8 cellular contexts compared by ENCODE assay signal in the genomic region with DNA sequence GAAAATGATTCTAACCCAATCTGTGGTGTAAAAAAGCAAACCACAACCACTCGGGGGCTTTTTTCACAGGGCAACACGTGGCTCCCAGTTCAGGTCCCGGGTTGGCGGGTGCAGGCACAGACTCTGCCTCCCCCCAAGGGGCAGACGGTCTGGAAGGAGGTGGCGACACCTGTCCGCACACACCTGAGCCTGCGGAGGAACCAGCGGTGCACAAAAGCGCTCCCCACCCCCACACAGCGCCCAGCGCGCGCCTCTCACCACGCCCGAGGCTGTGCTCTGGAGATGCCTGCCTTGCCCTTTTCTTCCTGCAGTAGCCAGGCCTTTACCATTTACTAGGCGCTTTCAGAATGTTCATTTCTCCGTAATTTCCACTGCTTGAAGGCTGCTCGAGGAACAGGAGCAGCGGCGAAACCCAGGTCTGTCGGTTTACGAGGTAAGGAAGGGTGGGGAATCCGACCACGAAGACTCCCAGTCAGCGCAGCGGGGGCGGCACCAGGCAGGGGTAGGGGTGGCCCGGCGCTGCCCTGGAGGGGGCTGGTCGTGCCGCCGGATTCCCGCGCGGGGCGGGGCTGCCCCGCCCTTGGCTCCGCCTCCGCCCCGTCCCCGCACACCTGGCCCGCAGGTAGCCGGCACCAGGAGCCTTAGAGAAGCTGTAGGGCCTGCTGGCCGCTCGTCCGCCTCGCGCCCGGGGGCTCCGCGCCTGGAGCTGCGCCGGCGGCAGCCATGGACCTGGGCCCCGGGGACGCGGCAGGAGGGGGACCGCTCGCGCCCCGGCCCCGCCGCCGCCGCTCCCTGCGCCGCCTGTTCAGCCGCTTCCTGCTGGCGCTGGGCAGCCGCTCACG. TPM values are rescaled to one million over a fixed set of nuclear protein-coding genes. Genes with fewer than 3 reads are reported as not detected.
DNase-seq lines count a peak whose midpoint lies in the region; ATAC-seq and TF ChIP-seq lines count a peak whose summit lies in the region.

A gene with protein sequence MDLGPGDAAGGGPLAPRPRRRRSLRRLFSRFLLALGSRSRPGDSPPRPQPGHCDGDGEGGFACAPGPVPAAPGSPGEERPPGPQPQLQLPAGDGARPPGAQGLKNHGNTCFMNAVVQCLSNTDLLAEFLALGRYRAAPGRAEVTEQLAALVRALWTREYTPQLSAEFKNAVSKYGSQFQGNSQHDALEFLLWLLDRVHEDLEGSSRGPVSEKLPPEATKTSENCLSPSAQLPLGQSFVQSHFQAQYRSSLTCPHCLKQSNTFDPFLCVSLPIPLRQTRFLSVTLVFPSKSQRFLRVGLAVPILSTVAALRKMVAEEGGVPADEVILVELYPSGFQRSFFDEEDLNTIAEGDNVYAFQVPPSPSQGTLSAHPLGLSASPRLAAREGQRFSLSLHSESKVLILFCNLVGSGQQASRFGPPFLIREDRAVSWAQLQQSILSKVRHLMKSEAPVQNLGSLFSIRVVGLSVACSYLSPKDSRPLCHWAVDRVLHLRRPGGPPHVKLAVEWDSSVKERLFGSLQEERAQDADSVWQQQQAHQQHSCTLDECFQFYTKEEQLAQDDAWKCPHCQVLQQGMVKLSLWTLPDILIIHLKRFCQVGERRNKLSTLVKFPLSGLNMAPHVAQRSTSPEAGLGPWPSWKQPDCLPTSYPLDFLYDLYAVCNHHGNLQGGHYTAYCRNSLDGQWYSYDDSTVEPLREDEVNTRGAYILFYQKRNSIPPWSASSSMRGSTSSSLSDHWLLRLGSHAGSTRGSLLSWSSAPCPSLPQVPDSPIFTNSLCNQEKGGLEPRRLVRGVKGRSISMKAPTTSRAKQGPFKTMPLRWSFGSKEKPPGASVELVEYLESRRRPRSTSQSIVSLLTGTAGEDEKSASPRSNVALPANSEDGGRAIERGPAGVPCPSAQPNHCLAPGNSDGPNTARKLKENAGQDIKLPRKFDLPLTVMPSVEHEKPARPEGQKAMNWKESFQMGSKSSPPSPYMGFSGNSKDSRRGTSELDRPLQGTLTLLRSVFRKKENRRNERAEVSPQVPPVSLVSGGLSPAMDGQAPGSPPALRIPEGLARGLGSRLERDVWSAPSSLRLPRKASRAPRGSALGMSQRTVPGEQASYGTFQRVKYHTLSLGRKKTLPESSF (plus strand): TSS at position 608 of the 842 bp plus-strand sequence. CDS start 116 bp downstream, at position 724.

- no peak within 1 kb of the TSS for H2BK120ac ChIP-seq in neuronal stem cell (ENCODE audit: low read depth, low read length)

- H3K4me1 ChIP-seq in neuronal stem cell (ENCODE audit: control insufficient read depth in 2 of 2, insufficient read depth in 1 of 2, low read depth in 1 of 2, low read length in 2 of 2), result peaks cover 7 to 22% of the 10 kb centered on the region in 2 donors

- no peak within 1 kb of the TSS for H2BK15ac ChIP-seq in neuronal stem cell (ENCODE audit: low read length)

- peak within 1 kb of the TSS; percentile 79 for H3K18ac ChIP-seq in neuronal stem cell (ENCODE audit: low read length)

- H3K9me3 Mint-ChIP-seq in activated CD8-positive, alpha-beta T cell treated with anti-CD3 and anti-CD28 coated beads for 36 hours, result peaks cover 2% of the 10 kb centered on the region

- DNase-seq in NCI-H1417 (lab: John Stamatoyannopoulos, UW), result peak; percentile 54 to 82 (median 80)
- no peak for DNase-seq in NCI-H1417 treated with DMSO at 0.1 percent for 48 hours (lab: John Stamatoyannopoulos, UW)
- no peak for DNase-seq in LNCaP clone FGC (ENCODE audit: low read depth)
- peak; percentile 66 for DNase-seq in activated CD8-positive, alpha-beta T cell treated with anti-CD3 and anti-CD28 coated beads for 36 hours
- DNase-seq in fibroblast of mammary gland (ENCODE audit: low read depth), result peak; percentile 6
- DNase-seq in neuronal stem cell (ENCODE audit: low spot score), result peak; percentile 8

- no peak within 1 kb of the TSS for H3K27ac Mint-ChIP-seq in activated CD8-positive, alpha-beta T cell treated with anti-CD3 and anti-CD28 coated beads for 36 hours

- peaks cover 19% of the 10 kb centered on the region for H3K4me1 Mint-ChIP-seq in activated CD8-positive, alpha-beta T cell treated with anti-CD3 and anti-CD28 coated beads for 36 hours (ENCODE audit: low read depth)

- intact Hi-C loops in activated CD8-positive, alpha-beta T cell treated with anti-CD3 and anti-CD28 coated beads for 36 hours (cut with micrococcal nuclease), result loop anchor here (10.0 kb wide), 1 partner anchor 620 kb away; a partner anchor contains a TSS

- POLR2A ChIA-PET in activated CD8-positive, alpha-beta T cell treated with anti-CD3 and anti-CD28 coated beads for 36 hours (lab: Charles Lee), result no interaction called here

- no peak within 1 kb of the TSS for H2BK5ac ChIP-seq in neuronal stem cell (ENCODE audit: low read length)

- no peak within 1 kb of the TSS for H4K8ac ChIP-seq in neuronal stem cell (ENCODE audit: low read depth, low read length)

- WGBS in neuronal stem cell (ENCODE audit: extremely low coverage in 2 of 2, insufficient read length in 2 of 2, insufficient replicate concordance in 1 of 2), 2 donors, result no CpG with 5 or more reads among the region's 72 CpGs

- H3K4ac ChIP-seq in neuronal stem cell (ENCODE audit: low read length), result no peak within 1 kb of the TSS

- peak within 1 kb of the TSS; percentile 64 for H3K9ac ChIP-seq in neuronal stem cell (ENCODE audit: low read depth, low read length, poor library complexity)

- TF ChIP-seq CTCF in LNCaP clone FGC (IDR thresholded peaks at IDR 0.05; ENCODE audit: control insufficient read depth, extremely low read depth, insufficient read depth), result peak; percentile 19; the same call in 1 of the 2 replicates
- no peak for TF ChIP-seq CTCF in activated CD8-positive, alpha-beta T cell treated with anti-CD3 and anti-CD28 coated beads for 36 hours (IDR thresholded peaks at IDR 0.05)
- no peak for TF ChIP-seq CTCF in fibroblast of mammary gland (conservative IDR thresholded peaks at IDR 0.05; ENCODE audit: control insufficient read depth, insufficient read depth, low read depth, low read length)

- H3K79me1 ChIP-seq in neuronal stem cell (ENCODE audit: low read depth, low read length), result no peaks in the 10 kb centered on the region

- H3K4me2 ChIP-seq in neuronal stem cell (ENCODE audit: insufficient read depth, low read length, poor library complexity, severe bottlenecking), result peak within 1 kb of the TSS; percentile 99

- no peaks in the 10 kb centered on the region for H3K36me3 Mint-ChIP-seq in activated CD8-positive, alpha-beta T cell treated with anti-CD3 and anti-CD28 coated beads for 36 hours (ENCODE audit: low read depth)

- H3K9me3 ChIP-seq in neuronal stem cell (replicated peaks in 1 of 2; ENCODE audit: control insufficient read depth in 2 of 2, insufficient read depth in 1 of 2, low read depth in 1 of 2, low read length in 2 of 2), result peaks cover 0 to 2% of the 10 kb centered on the region in 2 donors

- H2BK12ac ChIP-seq in neuronal stem cell (ENCODE audit: low read length), result no peak within 1 kb of the TSS

- H3K4me3 ChIP-seq in LNCaP clone FGC (ENCODE audit: low read depth, low read length) (peak within 1 kb of the TSS; percentile 75), fibroblast of mammary gland (ENCODE audit: control insufficient read depth, low read depth, low read length) (peak within 1 kb of the TSS; percentile 37), neuronal stem cell (ENCODE audit: low read length in 2 of 2) (peak within 1 kb of the TSS; percentile 53 to 83)

- H2AK5ac ChIP-seq in neuronal stem cell (ENCODE audit: low read depth, low read length), result no peak within 1 kb of the TSS

- CTCF ChIA-PET in activated CD8-positive, alpha-beta T cell treated with anti-CD3 and anti-CD28 coated beads for 36 hours (lab: Charles Lee), result interaction anchor here (0.7 kb wide), 1 partner anchor 68 kb away, joined by 3 read pairs; no protein-coding TSS in a partner anchor

- peaks cover 41% of the 10 kb centered on the region for H3K27me3 Mint-ChIP-seq in activated CD8-positive, alpha-beta T cell treated with anti-CD3 and anti-CD28 coated beads for 36 hours

- no peak within 1 kb of the TSS for H3K27ac ChIP-seq in neuronal stem cell (replicated peaks; ENCODE audit: low read length)

- no peak within 1 kb of the TSS for H4K91ac ChIP-seq in neuronal stem cell (ENCODE audit: low read depth, low read length, poor library complexity)

- H3K23ac ChIP-seq in neuronal stem cell (ENCODE audit: low read depth, low read length, poor library complexity), result no peak within 1 kb of the TSS

- H3K36me3 ChIP-seq in neuronal stem cell (replicated peaks in 1 of 2; ENCODE audit: control insufficient read depth in 2 of 2, insufficient read depth in 2 of 2, low read length in 2 of 2), result no peaks in the 10 kb centered on the region

- ATAC-seq in activated CD8-positive, alpha-beta T cell treated with anti-CD3 and anti-CD28 coated beads for 36 hours, result peak; percentile 73
- ATAC-seq in HG03571 (IDR thresholded peaks at IDR 0.05; ENCODE audit: unreplicated experiment) (no peak), HG02973 (IDR thresholded peaks at IDR 0.05; ENCODE audit: unreplicated experiment) (no peak)

- peak within 1 kb of the TSS; percentile 78 for H3K4me3 Mint-ChIP-seq in activated CD8-positive, alpha-beta T cell treated with anti-CD3 and anti-CD28 coated beads for 36 hours

- peaks cover 6 to 36% (median 28%) of the 10 kb centered on the region in 3 experiments for H3K27me3 ChIP-seq in neuronal stem cell (ENCODE audit: control insufficient read depth in 3 of 3, insufficient read depth in 3 of 3, low read depth in 1 of 3, low read length in 3 of 3)

- H3K14ac ChIP-seq in neuronal stem cell (ENCODE audit: low read length), result no peak within 1 kb of the TSS

- H2AFZ ChIP-seq in neuronal stem cell (ENCODE audit: low read length), result peak within 1 kb of the TSS; percentile 99

RNA-seq across cellular contexts. Expression of the gene that starts here (rescaled TPM):
- total RNA-seq in activated CD8-positive, alpha-beta T cell treated with anti-CD3 and anti-CD28 coated beads for 36 hours, result under 1 TPM; 0.38 to 0.43 TPM
- polyA plus RNA-seq in neuronal stem cell (2013, experiment 1 of 2), result 0.07 TPM
- polyA plus RNA-seq in neuronal stem cell (2013, experiment 2 of 2), result 0.03 TPM

Comparison
In these comparisons a context has a peak if more than half of its experiments do, and no peak if none do; other contexts are left out.
1. DNase-seq: peak in NCI-H1417 (3 of 3), fibroblast of mammary gland (single experiment) and neuronal stem cell (single experiment); none in NCI-H1417 treated with DMSO at 0.1 percent for 48 hours (single experiment) and LNCaP clone FGC (single experiment).
2. Peak in DNase-seq and ATAC-seq in activated CD8-positive, alpha-beta T cell treated with anti-CD3 and anti-CD28 coated beads for 36 hours; RNA of the gene not detected or under 1 TPM.
3. Peak in every context shown above with its lines, with median percentiles within 50 percentile points of each other: H3K4me3 ChIP-seq.